Comparison of ENCODE assay signal across 13 cellular contexts in genomic region chr1:38941093-38941492, GRCh38. TPM values are rescaled to one million over a fixed set of nuclear protein-coding genes. Genes with fewer than 3 reads are reported as not detected.
DNase-seq lines count a peak whose midpoint lies in the region; ATAC-seq, FAIRE-seq and TF ChIP-seq lines count a peak whose summit lies in the region.
"Had no signal": no experiment of that assay in that cellular context is flagged by ENCODE, and none has a peak within 500 bp of the region (broad histone marks: within the 10 kb centered on the region; RNA-seq: fewer than 3 reads in every experiment).

No MANE protein-coding gene starts in this region.

- H3K9me3 ChIP-seq in GM23248 (ENCODE audit: low read depth) (no peaks in the 10 kb centered on the region), mammary epithelial cell (replicated peaks; ENCODE audit: insufficient read depth, low read length) (no peaks in the 10 kb centered on the region), keratinocyte (ENCODE audit: control insufficient read depth, low read depth, low read length) (no peaks in the 10 kb centered on the region), skeletal muscle satellite cell (replicated peaks; ENCODE audit: low read length) (no peaks in the 10 kb centered on the region)

- in situ Hi-C loops in GM23248 (cut with MboI), result no loop called here
- in situ Hi-C loops in mammary epithelial cell (cut with MboI; ENCODE audit: low sequenced_read_pairs in 2 of 2), result no loop called here

- H3K9ac ChIP-seq in GM23248 (peak overlapping the region; percentile 61), mammary epithelial cell (ENCODE audit: insufficient read depth, low read length) (peak overlapping the region; percentile 66), keratinocyte (ENCODE audit: control insufficient read depth, extremely low read depth, insufficient read depth, low read length) (peak overlapping the region; percentile 79), skeletal muscle satellite cell (ENCODE audit: low read depth, low read length) (peak overlapping the region; percentile 73)

- H4K20me1 ChIP-seq in GM23248 (ENCODE audit: insufficient read depth) (no peaks in the 10 kb centered on the region), mammary epithelial cell (ENCODE audit: insufficient read depth, low read length) (no peaks in the 10 kb centered on the region), keratinocyte (ENCODE audit: control insufficient read depth, extremely low read depth, insufficient read depth, low read length) (no peaks in the 10 kb centered on the region)

- FAIRE-seq in keratinocyte (lab: Jason Lieb, UNC), result peak; percentile 17

- H3K36me3 ChIP-seq in GM23248 (ENCODE audit: low read depth) (no peaks in the 10 kb centered on the region), mammary epithelial cell (ENCODE audit: insufficient read depth, low read length) (no peaks in the 10 kb centered on the region), keratinocyte (ENCODE audit: control insufficient read depth in 2 of 2, extremely low read depth in 1 of 2, insufficient read depth in 2 of 2, low read length in 2 of 2) (no peaks in the 10 kb centered on the region), skeletal muscle satellite cell (ENCODE audit: insufficient read depth, low read length) (no peaks in the 10 kb centered on the region)

- DNase-seq in GM23248, result no peak
- DNase-seq in mammary epithelial cell, result no peak
- DNase-seq in keratinocyte (ENCODE audit: low read depth, low spot score), result no peak
- no peak for DNase-seq in activated CD4-positive, alpha-beta T cell treated with anti-CD3 and anti-CD28 coated beads, Interleukin-2, amount 50 U/mL, for 4 hours
- DNase-seq in 8988T, result no peak
- DNase-seq in DMS 273 (lab: John Stamatoyannopoulos, UW; ENCODE audit: unreplicated experiment), result no peak
- DNase-seq: activated effector memory CD4-positive, alpha-beta T cell treated with anti-CD3 and anti-CD28 coated beads, Interleukin-2, amount 50 U/mL, for 16 hours; CD8-positive, alpha-beta memory T cell; naive B cell; NCI-H446 treated with DMSO at 0.1 percent for 48 hours had no signal

- ATAC-seq in GM21723 (IDR thresholded peaks at IDR 0.05; ENCODE audit: unreplicated experiment), result no peak

- no peaks in the 10 kb centered on the region for H3K4me1 ChIP-seq in GM23248 (ENCODE audit: insufficient read depth)
- peaks cover 13% of the 10 kb centered on the region for H3K4me1 ChIP-seq in mammary epithelial cell (ENCODE audit: insufficient read depth, low read length)
- peaks cover 8% of the 10 kb centered on the region for H3K4me1 ChIP-seq in keratinocyte (ENCODE audit: control insufficient read depth, extremely low read depth, insufficient read depth, low read length)
- peaks cover 13% of the 10 kb centered on the region for H3K4me1 ChIP-seq in skeletal muscle satellite cell (ENCODE audit: control insufficient read depth, insufficient read depth, low read length)

- no peaks in the 10 kb centered on the region for H3K9me2 ChIP-seq in GM23248 (ENCODE audit: insufficient read depth)

- dilution Hi-C loops in mammary epithelial cell (cut with HindIII; ENCODE audit: low sequenced_read_pairs), result no loop called here
- dilution Hi-C loops in keratinocyte (cut with MboI; ENCODE audit: extremely low pct_ligation_motif_present, low sequenced_read_pairs), result no loop called here

- TSS peak; percentile 43 for BruUV-seq in mammary epithelial cell (replicated peaks; lab: Mats Ljungman, UMichigan)

- CTCF ChIA-PET in mammary epithelial cell (lab: Charles Lee; ENCODE audit: low non-redundant PET), result interaction anchor here (0.5 kb wide), 1 partner anchor 446 kb away, joined by 6 read pairs; no protein-coding TSS in a partner anchor

- H3F3A ChIP-seq in GM23248 (ENCODE audit: insufficient read depth), result no peaks in the 10 kb centered on the region

- no peaks in the 10 kb centered on the region for H3K9me1 ChIP-seq in keratinocyte (ENCODE audit: control insufficient read depth, extremely low read depth, insufficient read depth, low read length)

- no peak overlapping the region for H3K27ac ChIP-seq in GM23248
- peak overlapping the region; percentile 33 for H3K27ac ChIP-seq in mammary epithelial cell (ENCODE audit: insufficient read depth, low read depth, low read length)
- peak overlapping the region; percentile 51 for H3K27ac ChIP-seq in keratinocyte (ENCODE audit: control insufficient read depth, insufficient read depth, low read length)

- H3K79me2 ChIP-seq in GM23248 (ENCODE audit: insufficient read depth) (no peaks in the 10 kb centered on the region), mammary epithelial cell (ENCODE audit: insufficient read depth, low read length) (peaks cover 23% of the 10 kb centered on the region), keratinocyte (ENCODE audit: control insufficient read depth, insufficient read depth, low read length) (peaks cover 16% of the 10 kb centered on the region)

- H3K27me3 ChIP-seq in GM23248 (replicated peaks; ENCODE audit: insufficient read depth) (no peaks in the 10 kb centered on the region; the same call in 1 of the 2 replicates), mammary epithelial cell (ENCODE audit: insufficient read depth, low read length) (no peaks in the 10 kb centered on the region), keratinocyte (ENCODE audit: control insufficient read depth, extremely low read depth, insufficient read depth, low read length) (no peaks in the 10 kb centered on the region), skeletal muscle satellite cell (ENCODE audit: control insufficient read depth, insufficient read depth, low read length) (no peaks in the 10 kb centered on the region)

- intact Hi-C loops in mammary epithelial cell (cut with micrococcal nuclease), result loop anchor here (2.0 kb wide), 1 partner anchor 50 kb away; the partner anchor contains the start of gene AKIRIN1

- H2AFZ ChIP-seq in GM23248 (peak overlapping the region; percentile 91), mammary epithelial cell (ENCODE audit: low read depth, low read length) (peak overlapping the region; percentile 97), keratinocyte (ENCODE audit: control insufficient read depth, low read length) (peak overlapping the region; percentile 93)

- 48 to 51% methylated on average over 4 of the region's 4 CpGs for WGBS in GM23248 (ENCODE audit: low coverage in 1 of 2, low lambda C conversion rate in 2 of 2, missing lambda C conversion rate in 2 of 2), 2 experiments
- 24% methylated on average over 4 of the region's 4 CpGs for WGBS in mammary epithelial cell (ENCODE audit: low coverage, missing lambda C conversion rate)

- H3K4me2 ChIP-seq in GM23248 (ENCODE audit: unreplicated experiment), result peak overlapping the region; percentile 76
- H3K4me2 ChIP-seq in mammary epithelial cell (ENCODE audit: insufficient read depth, low read depth, low read length), result peak overlapping the region; percentile 85
- peak overlapping the region; percentile 88 for H3K4me2 ChIP-seq in keratinocyte (ENCODE audit: control insufficient read depth, extremely low read depth, insufficient read depth, low read depth, low read length)
- peak overlapping the region; percentile 85 for H3K4me2 ChIP-seq in skeletal muscle satellite cell (ENCODE audit: low read length)

- peak overlapping the region; percentile 69 for H3K4me3 ChIP-seq in GM23248
- peak overlapping the region; percentile 48 to 92 (median 70) for H3K4me3 ChIP-seq in mammary epithelial cell (replicated peaks in 1 of 3; ENCODE audit: insufficient read depth in 1 of 3, low read depth in 2 of 3, low read length in 3 of 3)
- peak overlapping the region; percentile 75 to 82 (median 76) for H3K4me3 ChIP-seq in keratinocyte (ENCODE audit: control insufficient read depth in 2 of 3, extremely low read depth in 1 of 3, insufficient read depth in 2 of 3, low read depth in 1 of 3, low read length in 3 of 3)
- H3K4me3 ChIP-seq in skeletal muscle satellite cell (ENCODE audit: low read length), result peak overlapping the region; percentile 73

- no peak for TF ChIP-seq CTCF in mammary epithelial cell (conservative IDR thresholded peaks at IDR 0.05 in 1 of 2, IDR thresholded peaks at IDR 0.05 in 1 of 2; ENCODE audit: extremely low read depth in 1 of 2, insufficient read depth in 1 of 2, low read depth in 1 of 2, low read length in 2 of 2)
- TF ChIP-seq CTCF in keratinocyte (optimal IDR thresholded peaks at IDR 0.05 in 1 of 3, IDR thresholded peaks at IDR 0.05 in 1 of 3, conservative IDR thresholded peaks at IDR 0.05 in 1 of 3; ENCODE audit: extremely low read depth in 1 of 3, insufficient read depth in 2 of 3, low read length in 3 of 3), result peak; percentile 0 to 33 (median 2)

RNA-seq across cellular contexts. Expression of gene RHBDL2, which starts 0.5 kb away (rescaled TPM):
- total RNA-seq in GM23248 (2014; rRNA removed; shearing (Covaris generic)), result 0.22 TPM in 1 of 2 replicates, not detected in the other
- 1.4 and 1.5 TPM in 2 replicates for polyA plus RNA-seq in GM23248 (2016; fragmentation: Nextera tagmentation; extraction: Ambion mirVana)
- total RNA-seq in mammary epithelial cell, result 1 to 10 TPM in 1 of 2 donors, under 1 TPM in 1; 0.67 to 7.5 TPM
- polyA plus RNA-seq in mammary epithelial cell, result 3.2 TPM
- polyA minus RNA-seq in mammary epithelial cell, result not detected
- polyA plus RNA-seq in keratinocyte, result 5.4 to 9.2 TPM (median 7.9 TPM) in 3 replicates
- polyA plus RNA-seq in keratinocyte (2011; ENCODE audit: low read depth), result 11.6 TPM
- polyA plus RNA-seq in keratinocyte (2011; cell fraction: cytosol; rRNA removed), result 7.2 and 7.3 TPM in 2 replicates
- polyA plus RNA-seq in keratinocyte (2011; cell fraction: nucleus; rRNA removed), result 10.9 and 16.2 TPM in 2 replicates
- 12.8 and 29.6 TPM in 2 replicates for polyA plus RNA-seq in keratinocyte (2012; ENCODE audit: low replicate concordance)
- 3.2 to 4.3 TPM (median 4.2 TPM) in 3 replicates for polyA minus RNA-seq in keratinocyte
- 2.9 TPM for polyA minus RNA-seq in keratinocyte (2011; cell fraction: cytosol; rRNA and poly(A)+ RNA removed)
- 2.5 and 4.7 TPM in 2 replicates for polyA minus RNA-seq in keratinocyte (2011; cell fraction: nucleus; rRNA and poly(A)+ RNA removed)
- total RNA-seq in skeletal muscle satellite cell (2012; rRNA removed), result 0.44 and 0.51 TPM in 2 replicates
- total RNA-seq: CD8-positive, alpha-beta memory T cell had no signal
- polyA plus RNA-seq: CD8-positive, alpha-beta memory T cell had no signal

RNA-seq across cellular contexts. Expression of gene AKIRIN1, which starts 50.0 kb away (rescaled TPM):
- total RNA-seq in GM23248 (2014; rRNA removed; shearing (Covaris generic)), result 56.1 and 69.7 TPM in 2 replicates
- 65.5 and 68.5 TPM in 2 replicates for polyA plus RNA-seq in GM23248 (2016; fragmentation: Nextera tagmentation; extraction: Ambion mirVana)
- total RNA-seq in mammary epithelial cell, result 10 to 100 TPM; 62.8 to 63.5 TPM
- 41.2 TPM for polyA plus RNA-seq in mammary epithelial cell
- 39.6 TPM for polyA minus RNA-seq in mammary epithelial cell
- 68.4 to 111 TPM (median 82.3 TPM) in 3 replicates for polyA plus RNA-seq in keratinocyte
- polyA plus RNA-seq in keratinocyte (2011; ENCODE audit: low read depth), result 52.3 TPM
- 56.7 and 125 TPM in 2 replicates for polyA plus RNA-seq in keratinocyte (2011; cell fraction: cytosol; rRNA removed)
- 57.9 and 60.9 TPM in 2 replicates for polyA plus RNA-seq in keratinocyte (2011; cell fraction: nucleus; rRNA removed)
- 51.4 and 58.3 TPM in 2 replicates for polyA plus RNA-seq in keratinocyte (2012; ENCODE audit: low replicate concordance)
- polyA minus RNA-seq in keratinocyte, result 14.7 to 64.4 TPM (median 43.6 TPM) in 3 replicates
- 78.5 TPM for polyA minus RNA-seq in keratinocyte (2011; cell fraction: cytosol; rRNA and poly(A)+ RNA removed)
- polyA minus RNA-seq in keratinocyte (2011; cell fraction: nucleus; rRNA and poly(A)+ RNA removed), result 36.7 and 52.9 TPM in 2 replicates
- total RNA-seq in skeletal muscle satellite cell (2012; rRNA removed), result 42.8 and 50.0 TPM in 2 replicates

RNA-seq across cellular contexts. Expression of gene GJA9, which starts 59.7 kb away (rescaled TPM):
- 0.11 TPM in 1 of 2 replicates, not detected in the other for total RNA-seq in GM23248 (2014; rRNA removed; shearing (Covaris generic))
- not detected in 2 replicates for polyA plus RNA-seq in GM23248 (2016; fragmentation: Nextera tagmentation; extraction: Ambion mirVana)
- under 1 TPM in 1 of 2 donors, not detected in 1; 0.21 TPM for total RNA-seq in mammary epithelial cell
- polyA plus RNA-seq in mammary epithelial cell, result 0.08 TPM
- not detected for polyA minus RNA-seq in mammary epithelial cell
- polyA plus RNA-seq in keratinocyte, result 0.11 to 0.45 TPM (median 0.38 TPM) in 3 replicates
- 1.8 TPM for polyA plus RNA-seq in keratinocyte (2011; ENCODE audit: low read depth)
- 0.27 and 0.38 TPM in 2 replicates for polyA plus RNA-seq in keratinocyte (2011; cell fraction: cytosol; rRNA removed)
- polyA plus RNA-seq in keratinocyte (2011; cell fraction: nucleus; rRNA removed), result 0.61 and 0.65 TPM in 2 replicates
- 0.18 and 1.6 TPM in 2 replicates for polyA plus RNA-seq in keratinocyte (2012; ENCODE audit: low replicate concordance)
- 0.19 to 0.92 TPM in 2 of 3 replicates, not detected in the other for polyA minus RNA-seq in keratinocyte
- not detected for polyA minus RNA-seq in keratinocyte (2011; cell fraction: cytosol; rRNA and poly(A)+ RNA removed)
- polyA minus RNA-seq in keratinocyte (2011; cell fraction: nucleus; rRNA and poly(A)+ RNA removed), result 0.42 TPM in 1 of 2 replicates, not detected in the other
- not detected in 2 replicates for total RNA-seq in skeletal muscle satellite cell (2012; rRNA removed)
- total RNA-seq: CD8-positive, alpha-beta memory T cell; H7 had no signal
- polyA plus RNA-seq: CD8-positive, alpha-beta memory T cell had no signal

Comparison
In these comparisons a context has a peak if more than half of its experiments do, and no peak if none do; other contexts are left out.
1. CTCF ChIP-seq: peak in keratinocyte (3 of 3); none in mammary epithelial cell (0 of 2).
2. Peak in every context shown above with its lines, with median percentiles within 50 percentile points of each other: H2AFZ ChIP-seq, H3K4me2 ChIP-seq, H3K4me3 ChIP-seq and H3K9ac ChIP-seq.